1 cellular context compared by ENCODE assay signal in the genomic region with DNA sequence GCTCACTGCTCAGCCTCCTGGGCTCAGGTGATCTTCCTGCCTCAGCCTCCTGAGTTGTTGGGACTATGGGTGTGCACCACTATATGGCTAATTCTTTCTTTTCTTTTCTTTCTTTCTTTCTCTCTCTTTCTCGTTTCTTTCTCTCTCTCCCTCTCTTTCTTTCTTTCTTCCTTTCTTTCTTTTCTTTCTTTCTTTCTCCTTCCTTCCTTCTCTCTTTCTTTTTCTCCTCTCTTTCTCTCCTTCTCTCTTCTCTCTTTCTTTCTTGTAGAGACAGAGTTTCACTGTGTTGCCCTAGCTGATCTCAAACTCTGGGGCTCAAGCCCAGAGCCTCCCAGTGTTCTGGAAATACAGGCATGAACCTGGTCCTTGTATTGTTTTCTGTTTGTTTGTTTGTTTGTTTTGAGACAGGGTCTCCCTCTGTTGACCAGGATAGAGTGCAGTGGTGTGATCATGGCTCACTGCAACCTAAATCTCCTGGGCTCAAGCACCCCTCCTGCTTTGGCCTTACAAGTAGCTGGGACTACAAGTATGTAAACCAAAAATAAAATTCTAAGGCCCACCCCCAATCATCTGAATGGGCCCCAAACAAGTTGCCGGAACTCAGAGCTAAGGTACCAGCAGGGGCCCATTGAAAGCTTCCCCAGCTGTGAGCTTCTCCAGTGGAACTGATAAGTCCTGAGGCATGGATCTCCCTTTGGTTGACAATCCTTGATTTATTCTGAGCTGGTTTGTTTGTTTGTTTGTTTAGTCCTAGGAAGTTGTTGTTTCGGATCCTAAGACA.
TF ChIP-seq lines count a peak whose summit lies in the region.

No MANE protein-coding gene starts in this region.

TF ChIP-seq in GM23338, 12 proteins besides CTCF, POLR2A, EP300 and RAD21 (continued from another document):
- TF ChIP-seq, protein P1, sequence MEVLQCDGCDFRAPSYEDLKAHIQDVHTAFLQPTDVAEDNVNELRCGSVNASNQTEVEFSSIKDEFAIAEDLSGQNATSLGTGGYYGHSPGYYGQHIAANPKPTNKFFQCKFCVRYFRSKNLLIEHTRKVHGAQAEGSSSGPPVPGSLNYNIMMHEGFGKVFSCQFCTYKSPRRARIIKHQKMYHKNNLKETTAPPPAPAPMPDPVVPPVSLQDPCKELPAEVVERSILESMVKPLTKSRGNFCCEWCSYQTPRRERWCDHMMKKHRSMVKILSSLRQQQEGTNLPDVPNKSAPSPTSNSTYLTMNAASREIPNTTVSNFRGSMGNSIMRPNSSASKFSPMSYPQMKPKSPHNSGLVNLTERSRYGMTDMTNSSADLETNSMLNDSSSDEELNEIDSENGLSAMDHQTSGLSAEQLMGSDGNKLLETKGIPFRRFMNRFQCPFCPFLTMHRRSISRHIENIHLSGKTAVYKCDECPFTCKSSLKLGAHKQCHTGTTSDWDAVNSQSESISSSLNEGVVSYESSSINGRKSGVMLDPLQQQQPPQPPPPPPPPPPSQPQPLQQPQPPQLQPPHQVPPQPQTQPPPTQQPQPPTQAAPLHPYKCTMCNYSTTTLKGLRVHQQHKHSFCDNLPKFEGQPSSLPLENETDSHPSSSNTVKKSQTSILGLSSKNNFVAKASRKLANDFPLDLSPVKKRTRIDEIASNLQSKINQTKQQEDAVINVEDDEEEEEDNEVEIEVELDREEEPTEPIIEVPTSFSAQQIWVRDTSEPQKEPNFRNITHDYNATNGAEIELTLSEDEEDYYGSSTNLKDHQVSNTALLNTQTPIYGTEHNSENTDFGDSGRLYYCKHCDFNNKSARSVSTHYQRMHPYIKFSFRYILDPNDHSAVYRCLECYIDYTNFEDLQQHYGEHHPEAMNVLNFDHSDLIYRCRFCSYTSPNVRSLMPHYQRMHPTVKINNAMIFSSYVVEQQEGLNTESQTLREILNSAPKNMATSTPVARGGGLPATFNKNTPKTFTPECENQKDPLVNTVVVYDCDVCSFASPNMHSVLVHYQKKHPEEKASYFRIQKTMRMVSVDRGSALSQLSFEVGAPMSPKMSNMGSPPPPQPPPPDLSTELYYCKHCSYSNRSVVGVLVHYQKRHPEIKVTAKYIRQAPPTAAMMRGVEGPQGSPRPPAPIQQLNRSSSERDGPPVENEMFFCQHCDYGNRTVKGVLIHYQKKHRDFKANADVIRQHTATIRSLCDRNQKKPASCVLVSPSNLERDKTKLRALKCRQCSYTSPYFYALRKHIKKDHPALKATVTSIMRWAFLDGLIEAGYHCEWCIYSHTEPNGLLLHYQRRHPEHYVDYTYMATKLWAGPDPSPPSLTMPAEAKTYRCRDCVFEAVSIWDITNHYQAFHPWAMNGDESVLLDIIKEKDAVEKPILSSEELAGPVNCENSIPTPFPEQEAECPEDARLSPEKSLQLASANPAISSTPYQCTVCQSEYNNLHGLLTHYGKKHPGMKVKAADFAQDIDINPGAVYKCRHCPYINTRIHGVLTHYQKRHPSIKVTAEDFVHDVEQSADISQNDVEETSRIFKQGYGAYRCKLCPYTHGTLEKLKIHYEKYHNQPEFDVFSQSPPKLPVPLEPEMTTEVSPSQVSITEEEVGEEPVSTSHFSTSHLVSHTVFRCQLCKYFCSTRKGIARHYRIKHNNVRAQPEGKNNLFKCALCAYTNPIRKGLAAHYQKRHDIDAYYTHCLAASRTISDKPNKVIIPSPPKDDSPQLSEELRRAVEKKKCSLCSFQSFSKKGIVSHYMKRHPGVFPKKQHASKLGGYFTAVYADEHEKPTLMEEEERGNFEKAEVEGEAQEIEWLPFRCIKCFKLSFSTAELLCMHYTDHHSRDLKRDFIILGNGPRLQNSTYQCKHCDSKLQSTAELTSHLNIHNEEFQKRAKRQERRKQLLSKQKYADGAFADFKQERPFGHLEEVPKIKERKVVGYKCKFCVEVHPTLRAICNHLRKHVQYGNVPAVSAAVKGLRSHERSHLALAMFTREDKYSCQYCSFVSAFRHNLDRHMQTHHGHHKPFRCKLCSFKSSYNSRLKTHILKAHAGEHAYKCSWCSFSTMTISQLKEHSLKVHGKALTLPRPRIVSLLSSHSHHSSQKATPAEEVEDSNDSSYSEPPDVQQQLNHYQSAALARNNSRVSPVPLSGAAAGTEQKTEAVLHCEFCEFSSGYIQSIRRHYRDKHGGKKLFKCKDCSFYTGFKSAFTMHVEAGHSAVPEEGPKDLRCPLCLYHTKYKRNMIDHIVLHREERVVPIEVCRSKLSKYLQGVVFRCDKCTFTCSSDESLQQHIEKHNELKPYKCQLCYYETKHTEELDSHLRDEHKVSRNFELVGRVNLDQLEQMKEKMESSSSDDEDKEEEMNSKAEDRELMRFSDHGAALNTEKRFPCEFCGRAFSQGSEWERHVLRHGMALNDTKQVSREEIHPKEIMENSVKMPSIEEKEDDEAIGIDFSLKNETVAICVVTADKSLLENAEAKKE (CRISPR knock-in tag; IDR thresholded peaks at IDR 0.05) = peak; percentile 76
